ENCODE assay signal across 8 cellular contexts in genomic region chr6:26156850-26157149, GRCh38.
A peak's percentile ranks its signal among the peaks of the same experiment; 100 is the strongest.
DNase-seq lines count a peak whose midpoint lies in the region; TF ChIP-seq lines count a peak whose summit lies in the region.

No MANE protein-coding gene starts in this region.

- TF ChIP-seq CTCF in stomach (IDR thresholded peaks at IDR 0.05), result no peak

- no peaks in the 10 kb centered on the region for H3K9me3 ChIP-seq in stomach

- peaks cover 29% of the 10 kb centered on the region for H3K27me3 Mint-ChIP-seq in activated naive CD8-positive, alpha-beta T cell treated with anti-CD3 and anti-CD28 coated beads for 36 hours

- peak overlapping the region; percentile 87 to 100 (median 97) for H3K27ac ChIP-seq in stomach

- peak overlapping the region; percentile 89 for H3K4me3 Mint-ChIP-seq in activated naive CD8-positive, alpha-beta T cell treated with anti-CD3 and anti-CD28 coated beads for 36 hours

- peak overlapping the region; percentile 95 for H3K27ac Mint-ChIP-seq in activated naive CD8-positive, alpha-beta T cell treated with anti-CD3 and anti-CD28 coated beads for 36 hours

- no peaks in the 10 kb centered on the region for H3K36me3 ChIP-seq in stomach

- 0 to 1% (median 0%) methylated on average over 11 of the region's 11 CpGs for WGBS in stomach, 5 donors

- H3K36me3 Mint-ChIP-seq in activated naive CD8-positive, alpha-beta T cell treated with anti-CD3 and anti-CD28 coated beads for 36 hours, result peaks cover 34% of the 10 kb centered on the region

- peaks cover 14 to 42% (median 26%) of the 10 kb centered on the region in 4 donors for H3K4me1 ChIP-seq in stomach

- H3K9me3 Mint-ChIP-seq in activated naive CD8-positive, alpha-beta T cell treated with anti-CD3 and anti-CD28 coated beads for 36 hours, result peaks cover 4% of the 10 kb centered on the region

- intact Hi-C loops in stomach (cut with DNase I; ENCODE audit: low total_unique reads), result no loop called here

- no peak for TF ChIP-seq EP300 in stomach (IDR thresholded peaks at IDR 0.05)

- DNase-seq in activated gamma-delta T cell treated with anti-CD3 and anti-CD28 coated beads, Interleukin-2, amount 50 U/mL, for 16 hours (ENCODE audit: low read depth), result peak; percentile 15
- DNase-seq in activated gamma-delta T cell treated with Interleukin-2 at 50 U/mL for 16 hours, result no peak
- DNase-seq in activated naive CD8-positive, alpha-beta T cell treated with anti-CD3 and anti-CD28 coated beads for 36 hours, result no peak
- DNase-seq in stomach, result no peak
- no peak for DNase-seq in stimulated activated CD8-positive, alpha-beta memory T cell treated with anti-CD3 and anti-CD28 coated beads, Interleukin-4, amount 100 ng/mL, for 48 hours
- no peak for DNase-seq in SKM-1 (lab: John Stamatoyannopoulos, UW; ENCODE audit: unreplicated experiment)
- no peak for DNase-seq in NCI-H1417 (lab: John Stamatoyannopoulos, UW)

- peaks cover 57% of the 10 kb centered on the region for H3K4me1 Mint-ChIP-seq in activated naive CD8-positive, alpha-beta T cell treated with anti-CD3 and anti-CD28 coated beads for 36 hours

- no peak for TF ChIP-seq POLR2A in stomach (IDR thresholded peaks at IDR 0.05)

- H3K27me3 ChIP-seq in stomach, result no peaks in the 10 kb centered on the region

- H3K4me3 ChIP-seq in iPS-11a (ENCODE audit: low read depth, low read length), result peak overlapping the region; percentile 73
- peak overlapping the region; percentile 51 to 90 (median 67) for H3K4me3 ChIP-seq in stomach
